37 cellular contexts compared by ENCODE assay signal in the genomic region with DNA sequence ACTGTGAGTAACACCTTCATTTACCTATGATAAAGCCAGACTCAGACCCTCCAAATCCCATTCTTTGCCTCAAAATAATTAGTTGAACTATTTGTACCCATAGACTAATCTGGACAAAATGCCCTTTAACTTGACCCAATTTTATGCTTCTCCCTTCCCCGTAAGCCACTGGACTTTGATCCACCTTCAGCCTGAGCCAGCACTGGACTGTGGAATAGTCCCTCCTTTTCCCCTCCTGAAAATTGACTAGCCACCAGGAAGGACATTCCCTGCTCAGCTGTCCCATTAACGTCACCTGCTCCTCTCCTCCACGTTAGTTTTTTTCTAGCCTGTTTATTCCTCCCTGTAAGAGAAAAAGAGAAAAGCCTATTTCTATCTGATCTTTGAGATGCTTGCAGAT. TPM values are rescaled to one million over a fixed set of nuclear protein-coding genes. Genes with fewer than 3 reads are reported as not detected.
"Had no signal": no experiment of that assay in that cellular context is flagged by ENCODE, and none has a peak within 500 bp of the region (broad histone marks: within the 10 kb centered on the region; RNA-seq: fewer than 3 reads in every experiment).

No MANE protein-coding gene starts in this region.

- H3K27me3 Mint-ChIP-seq: activated CD4-positive, alpha-beta memory T cell treated with anti-CD3 and anti-CD28 coated beads for 36 hours; activated CD4-positive, alpha-beta T cell treated with anti-CD3 and anti-CD28 coated beads for 36 hours; activated CD4-positive, alpha-beta T cell treated with anti-CD3 and anti-CD28 coated beads, Interleukin-2, amount 10 ng/mL, durations not matched to agents 24 days and 14 days; activated CD8-positive, alpha-beta memory T cell treated with anti-CD3 and anti-CD28 coated beads, Interleukin-2, amount 10 ng/mL, durations not matched to agents 7 days and 5 days; activated naive CD4-positive, alpha-beta T cell treated with anti-CD3 and anti-CD28 coated beads, Interleukin-2, amount 50 U/mL, for 24 hours; activated naive CD8-positive, alpha-beta T cell treated with anti-CD3 and anti-CD28 coated beads for 36 hours; activated naive CD8-positive, alpha-beta T cell treated with anti-CD3 and anti-CD28 coated beads, Interleukin-2, amount 50 U/mL, for 24 hours; dendritic cell treated with granulocyte-macrophage colony-stimulating factor and Interleukin-4, amounts not matched to agents 40 ng/mL and 50 ng/mL, for 4 days; effector memory CD8-positive, alpha-beta T cell had no signal

- H3K9me3 ChIP-seq: adrenal gland, breast epithelium, esophagus squamous epithelium, gastroesophageal sphincter had no signal

- H3K27ac Mint-ChIP-seq: activated CD4-positive, alpha-beta memory T cell treated with anti-CD3 and anti-CD28 coated beads for 36 hours; activated CD4-positive, alpha-beta T cell treated with anti-CD3 and anti-CD28 coated beads for 36 hours; activated CD4-positive, alpha-beta T cell treated with anti-CD3 and anti-CD28 coated beads, Interleukin-2, amount 10 ng/mL, durations not matched to agents 24 days and 14 days; activated CD8-positive, alpha-beta memory T cell treated with anti-CD3 and anti-CD28 coated beads, Interleukin-2, amount 10 ng/mL, durations not matched to agents 7 days and 5 days; activated CD8-positive, alpha-beta T cell treated with anti-CD3 and anti-CD28 coated beads, Interleukin-2, amount 10 ng/mL, durations not matched to agents 7 days and 5 days; activated naive CD4-positive, alpha-beta T cell treated with anti-CD3 and anti-CD28 coated beads for 36 hours; activated naive CD4-positive, alpha-beta T cell treated with anti-CD3 and anti-CD28 coated beads, Interleukin-2, amount 50 U/mL, for 24 hours; activated naive CD8-positive, alpha-beta T cell treated with anti-CD3 and anti-CD28 coated beads for 36 hours; activated naive CD8-positive, alpha-beta T cell treated with anti-CD3 and anti-CD28 coated beads, Interleukin-2, amount 50 U/mL, for 24 hours; activated T-cell treated with anti-CD3 and anti-CD28 coated beads, Interleukin-2, amount 50 U/mL, for 72 hours; brain; dendritic cell treated with granulocyte-macrophage colony-stimulating factor and Interleukin-4, amounts not matched to agents 40 ng/mL and 50 ng/mL, for 4 days had no signal

- H3K4me1 Mint-ChIP-seq: activated CD4-positive, alpha-beta T cell treated with anti-CD3 and anti-CD28 coated beads for 36 hours; activated CD4-positive, alpha-beta T cell treated with anti-CD3 and anti-CD28 coated beads, Interleukin-2, amount 10 ng/mL, durations not matched to agents 24 days and 14 days; activated CD8-positive, alpha-beta memory T cell treated with anti-CD3 and anti-CD28 coated beads, Interleukin-2, amount 10 ng/mL, durations not matched to agents 7 days and 5 days; activated naive CD4-positive, alpha-beta T cell treated with anti-CD3 and anti-CD28 coated beads, Interleukin-2, amount 50 U/mL, for 24 hours; activated naive CD8-positive, alpha-beta T cell treated with anti-CD3 and anti-CD28 coated beads for 36 hours; activated naive CD8-positive, alpha-beta T cell treated with anti-CD3 and anti-CD28 coated beads, Interleukin-2, amount 50 U/mL, for 24 hours; brain had no signal

- H3K4me1 ChIP-seq: adrenal gland, breast epithelium, esophagus squamous epithelium, gastroesophageal sphincter had no signal

- H3K4me3 Mint-ChIP-seq: activated CD4-positive, alpha-beta memory T cell treated with anti-CD3 and anti-CD28 coated beads for 36 hours; activated CD4-positive, alpha-beta T cell treated with anti-CD3 and anti-CD28 coated beads for 36 hours; activated CD4-positive, alpha-beta T cell treated with anti-CD3 and anti-CD28 coated beads, Interleukin-2, amount 10 ng/mL, durations not matched to agents 24 days and 14 days; activated CD8-positive, alpha-beta memory T cell treated with anti-CD3 and anti-CD28 coated beads, Interleukin-2, amount 10 ng/mL, durations not matched to agents 7 days and 5 days; activated CD8-positive, alpha-beta T cell treated with anti-CD3 and anti-CD28 coated beads, Interleukin-2, amount 10 ng/mL, durations not matched to agents 7 days and 5 days; activated naive CD4-positive, alpha-beta T cell treated with anti-CD3 and anti-CD28 coated beads for 36 hours; activated naive CD4-positive, alpha-beta T cell treated with anti-CD3 and anti-CD28 coated beads, Interleukin-2, amount 50 U/mL, for 24 hours; activated naive CD8-positive, alpha-beta T cell treated with anti-CD3 and anti-CD28 coated beads for 36 hours; activated naive CD8-positive, alpha-beta T cell treated with anti-CD3 and anti-CD28 coated beads, Interleukin-2, amount 50 U/mL, for 24 hours; activated T-cell treated with anti-CD3 and anti-CD28 coated beads, Interleukin-2, amount 50 U/mL, for 72 hours; brain; dendritic cell treated with granulocyte-macrophage colony-stimulating factor and Interleukin-4, amounts not matched to agents 40 ng/mL and 50 ng/mL, for 4 days; effector memory CD8-positive, alpha-beta T cell had no signal

- ATAC-seq: activated CD4-positive, alpha-beta T cell treated with anti-CD3 and anti-CD28 coated beads for 36 hours; activated CD8-positive, alpha-beta memory T cell treated with anti-CD3 and anti-CD28 coated beads, Interleukin-2, amount 10 ng/mL, durations not matched to agents 7 days and 5 days; activated CD8-positive, alpha-beta T cell treated with anti-CD3 and anti-CD28 coated beads, Interleukin-2, amount 10 ng/mL, durations not matched to agents 7 days and 5 days; activated naive CD8-positive, alpha-beta T cell treated with anti-CD3 and anti-CD28 coated beads, Interleukin-2, amount 50 U/mL, for 24 hours; activated T-cell treated with anti-CD3 and anti-CD28 coated beads, Interleukin-2, amount 50 U/mL, for 72 hours; effector memory CD8-positive, alpha-beta T cell; gastroesophageal sphincter had no signal

- H3K9me3 Mint-ChIP-seq: activated CD4-positive, alpha-beta T cell treated with anti-CD3 and anti-CD28 coated beads, Interleukin-2, amount 10 ng/mL, durations not matched to agents 24 days and 14 days; activated naive CD4-positive, alpha-beta T cell treated with anti-CD3 and anti-CD28 coated beads for 36 hours; activated naive CD4-positive, alpha-beta T cell treated with anti-CD3 and anti-CD28 coated beads, Interleukin-2, amount 50 U/mL, for 24 hours; activated naive CD8-positive, alpha-beta T cell treated with anti-CD3 and anti-CD28 coated beads for 36 hours; activated naive CD8-positive, alpha-beta T cell treated with anti-CD3 and anti-CD28 coated beads, Interleukin-2, amount 50 U/mL, for 24 hours; activated T-cell treated with anti-CD3 and anti-CD28 coated beads, Interleukin-2, amount 50 U/mL, for 72 hours; dendritic cell treated with granulocyte-macrophage colony-stimulating factor and Interleukin-4, amounts not matched to agents 40 ng/mL and 50 ng/mL, for 4 days; effector memory CD8-positive, alpha-beta T cell had no signal

- H3K4me3 ChIP-seq: adrenal gland, breast epithelium, cardiac muscle cell, coronary artery, esophagus squamous epithelium, gastroesophageal sphincter had no signal

- DNase-seq: activated CD4-positive, alpha-beta memory T cell treated with anti-CD3 and anti-CD28 coated beads for 36 hours; activated CD4-positive, alpha-beta T cell treated with anti-CD3 and anti-CD28 coated beads for 36 hours; activated CD4-positive, alpha-beta T cell treated with anti-CD3 and anti-CD28 coated beads, Interleukin-2, amount 10 ng/mL, durations not matched to agents 24 days and 14 days; activated CD4-positive, CD25-positive, alpha-beta regulatory T cell; activated CD4-positive, CD25-positive, alpha-beta regulatory T cell treated with anti-CD3 and anti-CD28 coated beads, Interleukin-2, amount 50 U/mL, for 72 hours; activated CD8-positive, alpha-beta memory T cell treated with anti-CD3 and anti-CD28 coated beads, Interleukin-2, amount 10 ng/mL, durations not matched to agents 7 days and 5 days; activated CD8-positive, alpha-beta memory T cell treated with anti-CD3 and anti-CD28 coated beads, Interleukin-2, amount 50 U/mL, for 4 hours; activated CD8-positive, alpha-beta T cell treated with anti-CD3 and anti-CD28 coated beads, Interleukin-2, amount 10 ng/mL, durations not matched to agents 7 days and 5 days; activated gamma-delta T cell treated with Interleukin-2 at 50 U/mL for 16 hours; activated naive CD4-positive, alpha-beta T cell treated with anti-CD3 and anti-CD28 coated beads for 36 hours; activated naive CD8-positive, alpha-beta T cell treated with anti-CD3 and anti-CD28 coated beads for 36 hours; activated naive CD8-positive, alpha-beta T cell treated with anti-CD3 and anti-CD28 coated beads, Interleukin-2, amount 50 U/mL, for 24 hours; activated T-cell treated with anti-CD3 and anti-CD28 coated beads, Interleukin-2, amount 50 U/mL, for 1 hour; activated T-cell treated with anti-CD3 and anti-CD28 coated beads, Interleukin-2, amount 50 U/mL, for 72 hours; adrenal gland; amygdala; aorta; central memory CD4-positive, alpha-beta T cell; effector CD4-positive, alpha-beta T cell; effector memory CD8-positive, alpha-beta T cell; erythroblast; esophagus squamous epithelium; foreskin melanocyte; T-helper 2 cell had no signal

- H3K27me3 ChIP-seq: adrenal gland, breast epithelium, cardiac muscle cell, esophagus squamous epithelium, gastroesophageal sphincter had no signal

- H3K27ac ChIP-seq: adrenal gland, breast epithelium, cardiac muscle cell, coronary artery, esophagus squamous epithelium, gastroesophageal sphincter had no signal

RNA-seq across cellular contexts. Expression of gene C12orf71, which starts 49.7 kb away (rescaled TPM):
- total RNA-seq: activated CD4-positive, alpha-beta memory T cell treated with anti-CD3 and anti-CD28 coated beads for 36 hours; activated CD4-positive, alpha-beta T cell treated with anti-CD3 and anti-CD28 coated beads for 36 hours; activated CD4-positive, alpha-beta T cell treated with anti-CD3 and anti-CD28 coated beads, Interleukin-2, amount 10 ng/mL, durations not matched to agents 24 days and 14 days; activated CD8-positive, alpha-beta memory T cell treated with anti-CD3 and anti-CD28 coated beads for 36 hours; activated CD8-positive, alpha-beta memory T cell treated with anti-CD3 and anti-CD28 coated beads, Interleukin-2, amount 10 ng/mL, durations not matched to agents 7 days and 5 days; activated CD8-positive, alpha-beta T cell treated with anti-CD3 and anti-CD28 coated beads, Interleukin-2, amount 10 ng/mL, durations not matched to agents 7 days and 5 days; activated naive CD4-positive, alpha-beta T cell treated with anti-CD3 and anti-CD28 coated beads for 36 hours; activated naive CD8-positive, alpha-beta T cell treated with anti-CD3 and anti-CD28 coated beads for 36 hours; activated T-cell treated with anti-CD3 and anti-CD28 coated beads, Interleukin-2, amount 50 U/mL, for 72 hours; adrenal gland; aorta; breast epithelium; cardiac muscle cell; cerebellum; esophagus squamous epithelium; fibroblast of lung; fibroblast of villous mesenchyme; gastroesophageal sphincter; glomerular endothelial cell; T-helper 1 cell treated with Interleukin-12 subunit alpha and Interleukin-12 subunit beta and Interleukin-4 antibody, amounts not matched to agents 30 ng/mL and 1 ng/mL, for 36 hours had no signal
- polyA plus RNA-seq: adrenal gland, aorta, cardiac muscle cell, fibroblast of lung had no signal
